23 cellular contexts compared by ENCODE assay signal in the genomic region with DNA sequence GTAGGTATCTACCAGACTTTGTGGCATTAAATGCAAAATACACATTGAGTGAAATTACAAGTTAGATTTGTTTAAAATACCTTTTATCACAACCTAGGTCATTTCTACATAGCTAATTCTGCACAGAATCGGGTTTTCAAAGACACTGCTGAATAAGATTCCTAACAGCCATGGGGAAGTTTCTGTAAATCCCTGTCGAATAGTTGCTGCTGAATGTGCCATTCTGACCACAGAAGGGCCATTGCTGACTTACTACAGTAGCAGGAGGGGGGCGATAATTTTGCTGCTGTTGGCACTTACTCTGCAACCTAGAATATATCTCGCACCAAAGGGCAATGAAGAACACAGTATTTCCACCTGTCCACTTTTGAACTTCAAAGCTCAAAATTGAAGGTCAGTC.
"Had no signal": no experiment of that assay in that cellular context is flagged by ENCODE, and none has a peak within 500 bp of the region (broad histone marks: within the 10 kb centered on the region; RNA-seq: fewer than 3 reads in every experiment).

No MANE protein-coding gene starts in this region.

- H3K9me3 Mint-ChIP-seq: activated CD4-positive, alpha-beta memory T cell treated with anti-CD3 and anti-CD28 coated beads, Interleukin-2, amount 10 ng/mL, durations not matched to agents 7 days and 5 days; activated naive CD4-positive, alpha-beta T cell treated with anti-CD3 and anti-CD28 coated beads, Interleukin-2, amount 10 ng/mL, durations not matched to agents 7 days and 5 days had no signal

- H3K4me3 ChIP-seq: body of pancreas, esophagus muscularis mucosa, gastroesophageal sphincter, heart left ventricle, sigmoid colon, suprapubic skin, transverse colon had no signal

- H3K36me3 Mint-ChIP-seq: activated naive CD4-positive, alpha-beta T cell treated with anti-CD3 and anti-CD28 coated beads, Interleukin-2, amount 10 ng/mL, durations not matched to agents 7 days and 5 days; naive thymus-derived CD8-positive, alpha-beta T cell had no signal

- FAIRE-seq: islet of Langerhans, urothelium cell line had no signal

- H3K9me3 ChIP-seq: body of pancreas, esophagus muscularis mucosa, gastroesophageal sphincter, heart left ventricle, sigmoid colon, suprapubic skin, transverse colon had no signal

- H3K4me1 ChIP-seq: body of pancreas, gastroesophageal sphincter had no signal

- H3K27me3 ChIP-seq: body of pancreas, esophagus muscularis mucosa, gastroesophageal sphincter, heart left ventricle, sigmoid colon, suprapubic skin, transverse colon had no signal

- DNase-seq: activated CD4-positive, alpha-beta memory T cell treated with anti-CD3 and anti-CD28 coated beads, Interleukin-2, amount 10 ng/mL, durations not matched to agents 7 days and 5 days; activated CD4-positive, alpha-beta T cell treated with anti-CD3 and anti-CD28 coated beads for 4 hours; activated CD4-positive, CD25-positive, alpha-beta regulatory T cell; activated effector memory CD4-positive, alpha-beta T cell treated with anti-CD3 and anti-CD28 coated beads, Interleukin-2, amount 50 U/mL, for 16 hours; activated naive CD4-positive, alpha-beta T cell treated with anti-CD3 and anti-CD28 coated beads, Interleukin-2, amount 10 ng/mL, durations not matched to agents 7 days and 5 days; body of pancreas; effector memory CD8-positive, alpha-beta T cell; heart left ventricle; left cardiac atrium; naive thymus-derived CD8-positive, alpha-beta T cell; retina; sigmoid colon; stimulated activated CD4-positive, alpha-beta T cell treated with anti-CD3 and anti-CD28 coated beads, Interleukin-4, amount 100 ng/mL, for 1 hour; stimulated activated naive CD8-positive, alpha-beta T cell treated with anti-CD3 and anti-CD28 coated beads, Interleukin-15, Interleukin-2, amounts not matched to agents 100 U/mL and 50 U/mL, for 24 hours; SW 1271; T-helper 17 cell; transverse colon had no signal

- H3K27ac Mint-ChIP-seq: activated CD4-positive, alpha-beta memory T cell treated with anti-CD3 and anti-CD28 coated beads, Interleukin-2, amount 10 ng/mL, durations not matched to agents 7 days and 5 days; activated naive CD4-positive, alpha-beta T cell treated with anti-CD3 and anti-CD28 coated beads, Interleukin-2, amount 10 ng/mL, durations not matched to agents 7 days and 5 days; effector memory CD8-positive, alpha-beta T cell; naive thymus-derived CD8-positive, alpha-beta T cell; progenitor cell of endocrine pancreas; T-helper 17 cell had no signal

- H3K27me3 Mint-ChIP-seq: activated naive CD4-positive, alpha-beta T cell treated with anti-CD3 and anti-CD28 coated beads, Interleukin-2, amount 10 ng/mL, durations not matched to agents 7 days and 5 days; effector memory CD8-positive, alpha-beta T cell; progenitor cell of endocrine pancreas had no signal

- H3K36me3 ChIP-seq: esophagus muscularis mucosa, gastroesophageal sphincter, sigmoid colon, suprapubic skin, transverse colon had no signal

- H3K4me1 Mint-ChIP-seq: activated CD4-positive, alpha-beta memory T cell treated with anti-CD3 and anti-CD28 coated beads, Interleukin-2, amount 10 ng/mL, durations not matched to agents 7 days and 5 days; activated naive CD4-positive, alpha-beta T cell treated with anti-CD3 and anti-CD28 coated beads, Interleukin-2, amount 10 ng/mL, durations not matched to agents 7 days and 5 days; naive thymus-derived CD8-positive, alpha-beta T cell; T-helper 17 cell had no signal

- ATAC-seq: body of pancreas; effector memory CD8-positive, alpha-beta T cell; gastroesophageal sphincter; heart left ventricle; left cardiac atrium; naive thymus-derived CD8-positive, alpha-beta T cell; stimulated activated naive CD8-positive, alpha-beta T cell treated with anti-CD3 and anti-CD28 coated beads, Interleukin-15, Interleukin-2, amounts not matched to agents 100 U/mL and 50 U/mL, for 24 hours; T-helper 17 cell had no signal

- H3K4me3 Mint-ChIP-seq: activated CD4-positive, alpha-beta memory T cell treated with anti-CD3 and anti-CD28 coated beads, Interleukin-2, amount 10 ng/mL, durations not matched to agents 7 days and 5 days; activated naive CD4-positive, alpha-beta T cell treated with anti-CD3 and anti-CD28 coated beads, Interleukin-2, amount 10 ng/mL, durations not matched to agents 7 days and 5 days; effector memory CD8-positive, alpha-beta T cell; naive thymus-derived CD8-positive, alpha-beta T cell; T-helper 17 cell had no signal

- H3K27ac ChIP-seq: body of pancreas, esophagus muscularis mucosa, gastroesophageal sphincter, sigmoid colon, suprapubic skin, transverse colon had no signal
